Comparison of ENCODE assay signal across 13 cellular contexts in genomic region chr7:149875396-149875795, GRCh38. TPM values are rescaled to one million over a fixed set of nuclear protein-coding genes. Genes with fewer than 3 reads are reported as not detected.
DNase-seq lines count a peak whose midpoint lies in the region; ATAC-seq and TF ChIP-seq lines count a peak whose summit lies in the region.
"Had no signal": no experiment of that assay in that cellular context is flagged by ENCODE, and none has a peak within 500 bp of the region (broad histone marks: within the 10 kb centered on the region; RNA-seq: fewer than 3 reads in every experiment).

No MANE protein-coding gene starts in this region.

- no peak overlapping the region for H2AFZ ChIP-seq in OCI-LY7 (ENCODE audit: low read length)

- no peaks in the 10 kb centered on the region for H4K20me1 ChIP-seq in OCI-LY7 (ENCODE audit: insufficient read depth, low read length)

- no peak overlapping the region for H3K4me3 ChIP-seq in OCI-LY7 (ENCODE audit: low read depth, low read length, poor library complexity, severe bottlenecking)
- no peak overlapping the region for H3K4me3 ChIP-seq in coronary artery
- H3K4me3 ChIP-seq: adrenal gland, upper lobe of left lung had no signal

- H3K27me3 Mint-ChIP-seq in T-helper 1 cell treated with Interleukin-12 subunit alpha and Interleukin-12 subunit beta and Interleukin-4 antibody, amounts not matched to agents 30 μg/mL and 1 μg/mL, for 36 hours (ENCODE audit: low read depth), result no peaks in the 10 kb centered on the region
- H3K27me3 Mint-ChIP-seq in neural crest cell (ENCODE audit: low read depth), result no peaks in the 10 kb centered on the region

- H3K9me3 Mint-ChIP-seq in T-helper 1 cell treated with Interleukin-12 subunit alpha and Interleukin-12 subunit beta and Interleukin-4 antibody, amounts not matched to agents 30 μg/mL and 1 μg/mL, for 36 hours, result no peaks in the 10 kb centered on the region
- H3K9me3 Mint-ChIP-seq in neural crest cell, result no peaks in the 10 kb centered on the region

- TF ChIP-seq CTCF in OCI-LY7 (conservative IDR thresholded peaks at IDR 0.05; ENCODE audit: low read length) (no peak), coronary artery (IDR thresholded peaks at IDR 0.05) (no peak), neural crest cell (conservative IDR thresholded peaks at IDR 0.05) (no peak)

- POLR2A ChIA-PET in OCI-LY7 (lab: Charles Lee), result no interaction called here

- H3K4me2 ChIP-seq in OCI-LY7 (ENCODE audit: low read length), result peak overlapping the region; percentile 76

- peaks cover 50% of the 10 kb centered on the region for H3K4me1 Mint-ChIP-seq in T-helper 1 cell treated with Interleukin-12 subunit alpha and Interleukin-12 subunit beta and Interleukin-4 antibody, amounts not matched to agents 30 μg/mL and 1 μg/mL, for 36 hours (ENCODE audit: low read depth)
- peaks cover 25% of the 10 kb centered on the region for H3K4me1 Mint-ChIP-seq in neural crest cell

- ATAC-seq in HG03571 (IDR thresholded peaks at IDR 0.05; ENCODE audit: unreplicated experiment), result no peak

- H3K4me1 ChIP-seq in OCI-LY7 (ENCODE audit: insufficient read depth, low read length, poor library complexity, severe bottlenecking), result peaks cover 29% of the 10 kb centered on the region

- H3K9me3 ChIP-seq in OCI-LY7 (ENCODE audit: low read length), result no peaks in the 10 kb centered on the region
- H3K9me3 ChIP-seq: adrenal gland, upper lobe of left lung had no signal

- intact Hi-C loops in OCI-LY7 (cut with micrococcal nuclease; ENCODE audit: unreplicated experiment), result no loop called here

- CTCF ChIA-PET in OCI-LY7 (lab: Charles Lee; ENCODE audit: unreplicated experiment), result interaction anchor here (0.5 to 0.9 kb wide), 2 partner anchors 8 to 1117 kb away, joined by 3 read pairs; no protein-coding TSS in a partner anchor

- no peaks in the 10 kb centered on the region for H3K79me2 ChIP-seq in OCI-LY7 (ENCODE audit: insufficient read depth, low read depth, low read length)

- DNase-seq in T-helper 1 cell, result no peak
- no peak for DNase-seq in OCI-LY7 (ENCODE audit: low spot score)
- DNase-seq in coronary artery (ENCODE audit: low spot score), result peak; percentile 65
- DNase-seq in neural crest cell (ENCODE audit: low read depth, low spot score), result no peak
- DNase-seq in AG20443 (ENCODE audit: low spot score), result no peak
- DNase-seq in NCI-H69 (lab: John Stamatoyannopoulos, UW), result no peak
- DNase-seq: activated CD4-positive, alpha-beta T cell treated with anti-CD3 and anti-CD28 coated beads, Interleukin-2, amount 50 U/mL, for 48 hours; dermis blood vessel endothelial cell; foreskin fibroblast had no signal

- peak overlapping the region; percentile 84 for H3K4me3 Mint-ChIP-seq in T-helper 1 cell treated with Interleukin-12 subunit alpha and Interleukin-12 subunit beta and Interleukin-4 antibody, amounts not matched to agents 30 μg/mL and 1 μg/mL, for 36 hours
- H3K4me3 Mint-ChIP-seq in neural crest cell, result peak overlapping the region; percentile 92

- H3K9me2 ChIP-seq in OCI-LY7 (ENCODE audit: insufficient read depth, low read length), result no peaks in the 10 kb centered on the region

- H3K27ac ChIP-seq in OCI-LY7 (ENCODE audit: low read depth, low read length, poor library complexity, severe bottlenecking) (no peak overlapping the region), coronary artery (no peak overlapping the region)
- H3K27ac ChIP-seq: adrenal gland, upper lobe of left lung had no signal

- no peak overlapping the region for H3K27ac Mint-ChIP-seq in T-helper 1 cell treated with Interleukin-12 subunit alpha and Interleukin-12 subunit beta and Interleukin-4 antibody, amounts not matched to agents 30 μg/mL and 1 μg/mL, for 36 hours
- no peak overlapping the region for H3K27ac Mint-ChIP-seq in neural crest cell (ENCODE audit: unreplicated experiment)

- BruUV-seq in OCI-LY7 (replicated peaks; lab: Mats Ljungman, UMichigan), result no TSS peak

- H3K36me3 Mint-ChIP-seq in T-helper 1 cell treated with Interleukin-12 subunit alpha and Interleukin-12 subunit beta and Interleukin-4 antibody, amounts not matched to agents 30 μg/mL and 1 μg/mL, for 36 hours (ENCODE audit: low read depth), result peaks cover 8% of the 10 kb centered on the region
- no peaks in the 10 kb centered on the region for H3K36me3 Mint-ChIP-seq in neural crest cell (ENCODE audit: low read depth)

- H3K36me3 ChIP-seq in OCI-LY7 (ENCODE audit: insufficient read depth, low read length), result no peaks in the 10 kb centered on the region
- H3K36me3 ChIP-seq: adrenal gland had no signal

RNA-seq across cellular contexts. Expression of gene ATP6V0E2, which starts 1.6 kb away (rescaled TPM):
- 35.2 and 38.6 TPM in 2 replicates for total RNA-seq in OCI-LY7 (2014; rRNA removed; shearing (Covaris generic))
- total RNA-seq in OCI-LY7 (2022) (48.1 and 48.3 TPM in 2 replicates), neural crest cell (86.5 and 87.4 TPM in 2 replicates)

RNA-seq across cellular contexts. Expression of gene ZNF862, which starts 37.2 kb away (rescaled TPM):
- 7.9 and 9.2 TPM in 2 replicates for total RNA-seq in OCI-LY7 (2014; rRNA removed; shearing (Covaris generic))
- total RNA-seq in OCI-LY7 (2022) (9.1 and 12.1 TPM in 2 replicates), neural crest cell (15.2 and 19.6 TPM in 2 replicates)
